In the genomic region with DNA sequence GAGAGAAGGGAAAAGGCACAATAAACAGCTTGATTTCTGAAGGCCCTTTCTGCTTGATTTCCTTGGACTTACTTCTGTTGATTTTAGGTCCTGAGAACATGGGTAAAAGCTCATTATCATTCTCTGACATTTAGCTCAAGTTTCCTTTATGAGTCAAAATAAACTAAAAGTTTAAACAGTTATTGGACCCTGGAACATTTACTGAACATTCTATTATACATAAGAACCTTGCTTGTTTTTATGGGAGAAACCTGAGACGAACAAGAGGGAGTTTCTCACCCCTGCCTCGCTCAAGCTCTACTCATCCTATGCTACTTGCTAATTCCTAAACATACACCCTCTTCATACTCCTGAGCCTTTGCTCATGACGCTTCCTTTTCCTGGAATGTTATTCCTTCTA, we compare ENCODE assay signal across 24 cellular contexts.
"Had no signal": no experiment of that assay in that cellular context is flagged by ENCODE, and none has a peak within 500 bp of the region (broad histone marks: within the 10 kb centered on the region; RNA-seq: fewer than 3 reads in every experiment).

No MANE protein-coding gene starts in this region.

- H3K27ac ChIP-seq: body of pancreas, esophagus muscularis mucosa, pancreas, prostate gland, upper lobe of right lung had no signal

- H3K9me3 ChIP-seq: body of pancreas, esophagus muscularis mucosa, pancreas, prostate gland, upper lobe of right lung had no signal

- ATAC-seq: activated CD4-positive, alpha-beta T cell treated with anti-CD3 and anti-CD28 coated beads for 36 hours; activated CD8-positive, alpha-beta memory T cell treated with anti-CD3 and anti-CD28 coated beads, Interleukin-2, amount 10 ng/mL, durations not matched to agents 7 days and 5 days; activated CD8-positive, alpha-beta T cell treated with anti-CD3 and anti-CD28 coated beads, Interleukin-2, amount 10 ng/mL, durations not matched to agents 7 days and 5 days; activated naive CD8-positive, alpha-beta T cell treated with anti-CD3 and anti-CD28 coated beads, Interleukin-2, amount 50 U/mL, for 24 hours; body of pancreas; left colon; stimulated activated memory B cell treated with anti-CD40 and anti-IgM and Interleukin-4, amounts not matched to agents 10 μg/mL and 1 μg/mL and 100 μg/mL, for 72 hours; stimulated activated naive CD8-positive, alpha-beta T cell treated with anti-CD3 and anti-CD28 coated beads, Interleukin-15, amount 100 ng/mL, for 72 hours; upper lobe of right lung had no signal

- H3K4me1 ChIP-seq: esophagus muscularis mucosa, pancreas, prostate gland, upper lobe of right lung had no signal

- DNase-seq: activated CD4-positive, alpha-beta T cell treated with anti-CD3 and anti-CD28 coated beads for 36 hours; activated CD4-positive, CD25-positive, alpha-beta regulatory T cell; activated CD8-positive, alpha-beta memory T cell treated with anti-CD3 and anti-CD28 coated beads, Interleukin-2, amount 10 ng/mL, durations not matched to agents 7 days and 5 days; activated CD8-positive, alpha-beta T cell treated with anti-CD3 and anti-CD28 coated beads, Interleukin-2, amount 10 ng/mL, durations not matched to agents 7 days and 5 days; activated naive CD8-positive, alpha-beta T cell treated with anti-CD3 and anti-CD28 coated beads, Interleukin-2, amount 50 U/mL, for 24 hours; activated T-cell treated with anti-CD3 and anti-CD28 coated beads, Interleukin-2, amount 50 U/mL, for 48 hours; body of pancreas; dermis blood vessel endothelial cell; effector CD4-positive, alpha-beta T cell; glutamatergic neuron; left colon; naive B cell; nucleus accumbens; pancreas; stimulated activated CD4-positive, alpha-beta T cell treated with anti-CD3 and anti-CD28 coated beads, Interleukin-1b, Interleukin-23, amount 100 ng/mL, for 48 hours; stimulated activated CD4-positive, alpha-beta T cell treated with anti-CD3 and anti-CD28 coated beads, Interleukin-4, amount 100 ng/mL, for 4 hours; stimulated activated CD8-positive, alpha-beta memory T cell treated with anti-CD3 and anti-CD28 coated beads, Interleukin-4, amount 100 ng/mL, for 48 hours; stimulated activated naive CD8-positive, alpha-beta T cell treated with anti-CD3 and anti-CD28 coated beads, Interleukin-15, amount 100 ng/mL, for 72 hours; substantia nigra; upper lobe of right lung had no signal

- H3K4me3 ChIP-seq: body of pancreas, esophagus muscularis mucosa, pancreas, prostate gland, smooth muscle cell, upper lobe of right lung had no signal

- H3K36me3 ChIP-seq: esophagus muscularis mucosa, pancreas, prostate gland, upper lobe of right lung had no signal

- H3K27me3 ChIP-seq: body of pancreas, esophagus muscularis mucosa, pancreas, upper lobe of right lung had no signal
